Comparison of ENCODE assay signal across 42 cellular contexts in genomic region chr12:52778833-52779232, GRCh38. TPM values are rescaled to one million over a fixed set of nuclear protein-coding genes. Genes with fewer than 3 reads are reported as not detected.
"Had no signal": no experiment of that assay in that cellular context is flagged by ENCODE, and none has a peak within 500 bp of the region (broad histone marks: within the 10 kb centered on the region; RNA-seq: fewer than 3 reads in every experiment).

No MANE protein-coding gene starts in this region.

- H3K9me3 ChIP-seq: adrenal gland, ascending aorta, body of pancreas, breast epithelium had no signal

- H3K4me1 Mint-ChIP-seq: activated naive CD4-positive, alpha-beta T cell treated with anti-CD3 and anti-CD28 coated beads, Interleukin-2, amount 10 ng/mL, durations not matched to agents 7 days and 5 days; activated naive CD4-positive, alpha-beta T cell treated with anti-CD3 and anti-CD28 coated beads, Interleukin-2, amount 50 U/mL, for 24 hours; activated naive CD8-positive, alpha-beta T cell treated with anti-CD3 and anti-CD28 coated beads for 36 hours; activated naive CD8-positive, alpha-beta T cell treated with anti-CD3 and anti-CD28 coated beads, Interleukin-2, amount 10 ng/mL, durations not matched to agents 7 days and 5 days; activated naive CD8-positive, alpha-beta T cell treated with anti-CD3 and anti-CD28 coated beads, Interleukin-2, amount 50 U/mL, for 24 hours; activated T-helper 17 cell treated with anti-CD3 and anti-CD28 coated beads, Interleukin-2, amount 50 U/mL, for 72 hours; brain; central memory CD8-positive, alpha-beta T cell had no signal

- H3K4me1 ChIP-seq: adrenal gland, ascending aorta, body of pancreas, breast epithelium had no signal

- H3K27me3 ChIP-seq: ascending aorta, body of pancreas, breast epithelium had no signal

- H3K4me3 ChIP-seq: adrenal gland, ascending aorta, body of pancreas, breast epithelium, cardiac muscle cell had no signal

- DNase-seq: activated effector memory CD4-positive, alpha-beta T cell treated with anti-CD3 and anti-CD28 coated beads, Interleukin-2, amount 50 U/mL, for 16 hours; activated effector memory CD4-positive, alpha-beta T cell treated with Interleukin-2 at 50 U/mL for 16 hours; activated gamma-delta T cell; activated gamma-delta T cell treated with Interleukin-2 at 50 U/mL for 16 hours; activated naive CD4-positive, alpha-beta T cell; activated naive CD4-positive, alpha-beta T cell treated with anti-CD3 and anti-CD28 coated beads for 36 hours; activated naive CD4-positive, alpha-beta T cell treated with anti-CD3 and anti-CD28 coated beads, Interleukin-2, amount 10 ng/mL, durations not matched to agents 7 days and 5 days; activated naive CD4-positive, alpha-beta T cell treated with anti-CD3 and anti-CD28 coated beads, Interleukin-2, amount 50 U/mL, for 16 hours; activated naive CD4-positive, alpha-beta T cell treated with Interleukin-2 at 50 U/mL for 16 hours; activated naive CD8-positive, alpha-beta T cell treated with anti-CD3 and anti-CD28 coated beads for 36 hours; activated naive CD8-positive, alpha-beta T cell treated with anti-CD3 and anti-CD28 coated beads, Interleukin-2, amount 10 ng/mL, durations not matched to agents 7 days and 5 days; activated naive CD8-positive, alpha-beta T cell treated with anti-CD3 and anti-CD28 coated beads, Interleukin-2, amount 50 U/mL, for 24 hours; activated T-cell treated with anti-CD3 and anti-CD28 coated beads, Interleukin-2, amount 50 U/mL, for 1 hour; activated T-cell treated with anti-CD3 and anti-CD28 coated beads, Interleukin-2, amount 50 U/mL, for 24 hours; activated T-cell treated with anti-CD3 and anti-CD28 coated beads, Interleukin-2, amount 50 U/mL, for 4 hours; activated T-cell treated with anti-CD3 and anti-CD28 coated beads, Interleukin-2, amount 50 U/mL, for 48 hours; activated T-cell treated with anti-CD3 and anti-CD28 coated beads, Interleukin-2, amount 50 U/mL, for 72 hours; adrenal gland; amniotic stem cell; amygdala; anterior cingulate cortex; aorta; body of pancreas; brain microvascular endothelial cell; caudate nucleus; central memory CD4-positive, alpha-beta T cell; cerebellar nuclear complex had no signal

- H3K27ac Mint-ChIP-seq: activated naive CD4-positive, alpha-beta T cell treated with anti-CD3 and anti-CD28 coated beads for 36 hours; activated naive CD4-positive, alpha-beta T cell treated with anti-CD3 and anti-CD28 coated beads, Interleukin-2, amount 10 ng/mL, durations not matched to agents 7 days and 5 days; activated naive CD4-positive, alpha-beta T cell treated with anti-CD3 and anti-CD28 coated beads, Interleukin-2, amount 50 U/mL, for 24 hours; activated naive CD4-positive, alpha-beta T cell treated with anti-CD3 and anti-CD28 coated beads, Interleukin-2, amount 50 U/mL, for 72 hours; activated naive CD8-positive, alpha-beta T cell; activated naive CD8-positive, alpha-beta T cell treated with anti-CD3 and anti-CD28 coated beads for 36 hours; activated naive CD8-positive, alpha-beta T cell treated with anti-CD3 and anti-CD28 coated beads, Interleukin-2, amount 10 ng/mL, durations not matched to agents 7 days and 5 days; activated naive CD8-positive, alpha-beta T cell treated with anti-CD3 and anti-CD28 coated beads, Interleukin-2, amount 50 U/mL, for 24 hours; activated T-cell treated with anti-CD3 and anti-CD28 coated beads, Interleukin-2, amount 50 U/mL, for 24 hours; activated T-cell treated with anti-CD3 and anti-CD28 coated beads, Interleukin-2, amount 50 U/mL, for 72 hours; activated T-helper 1 cell treated with anti-CD3 and anti-CD28 coated beads, Interleukin-12 subunit alpha, Interleukin-12 subunit beta, Interleukin-2, Interleukin-4 antibody, amounts not matched to agents 30 ng/mL and 10 ng/mL and 1 ng/mL, durations not matched to agents 14 hours and 24 hours and 36 hours; activated T-helper 17 cell treated with anti-CD3 and anti-CD28 coated beads, Interleukin-2, amount 50 U/mL, for 72 hours; brain had no signal

- H3K4me3 Mint-ChIP-seq: activated naive CD4-positive, alpha-beta T cell treated with anti-CD3 and anti-CD28 coated beads for 36 hours; activated naive CD4-positive, alpha-beta T cell treated with anti-CD3 and anti-CD28 coated beads, Interleukin-2, amount 10 ng/mL, durations not matched to agents 7 days and 5 days; activated naive CD4-positive, alpha-beta T cell treated with anti-CD3 and anti-CD28 coated beads, Interleukin-2, amount 50 U/mL, for 24 hours; activated naive CD8-positive, alpha-beta T cell; activated naive CD8-positive, alpha-beta T cell treated with anti-CD3 and anti-CD28 coated beads for 36 hours; activated naive CD8-positive, alpha-beta T cell treated with anti-CD3 and anti-CD28 coated beads, Interleukin-2, amount 10 ng/mL, durations not matched to agents 7 days and 5 days; activated naive CD8-positive, alpha-beta T cell treated with anti-CD3 and anti-CD28 coated beads, Interleukin-2, amount 50 U/mL, for 24 hours; activated T-cell treated with anti-CD3 and anti-CD28 coated beads, Interleukin-2, amount 50 U/mL, for 24 hours; activated T-cell treated with anti-CD3 and anti-CD28 coated beads, Interleukin-2, amount 50 U/mL, for 4 hours; activated T-cell treated with anti-CD3 and anti-CD28 coated beads, Interleukin-2, amount 50 U/mL, for 72 hours; activated T-helper 1 cell treated with anti-CD3 and anti-CD28 coated beads, Interleukin-12 subunit alpha, Interleukin-12 subunit beta, Interleukin-2, Interleukin-4 antibody, amounts not matched to agents 30 ng/mL and 10 ng/mL and 1 ng/mL, durations not matched to agents 14 hours and 24 hours and 36 hours; activated T-helper 17 cell treated with anti-CD3 and anti-CD28 coated beads, Interleukin-2, amount 50 U/mL, for 72 hours; brain; central memory CD8-positive, alpha-beta T cell had no signal

- H3K36me3 ChIP-seq: adrenal gland, ascending aorta, brain microvascular endothelial cell, breast epithelium, cardiac muscle cell had no signal

- H3K27ac ChIP-seq: adrenal gland, ascending aorta, body of pancreas, brain microvascular endothelial cell, breast epithelium, cardiac muscle cell had no signal

- H3K36me3 Mint-ChIP-seq: activated naive CD4-positive, alpha-beta T cell treated with anti-CD3 and anti-CD28 coated beads, Interleukin-2, amount 10 ng/mL, durations not matched to agents 7 days and 5 days; activated naive CD4-positive, alpha-beta T cell treated with anti-CD3 and anti-CD28 coated beads, Interleukin-2, amount 50 U/mL, for 24 hours; activated naive CD4-positive, alpha-beta T cell treated with anti-CD3 and anti-CD28 coated beads, Interleukin-2, amount 50 U/mL, for 72 hours; activated naive CD8-positive, alpha-beta T cell; activated naive CD8-positive, alpha-beta T cell treated with anti-CD3 and anti-CD28 coated beads for 36 hours; activated naive CD8-positive, alpha-beta T cell treated with anti-CD3 and anti-CD28 coated beads, Interleukin-2, amount 10 ng/mL, durations not matched to agents 7 days and 5 days; brain had no signal

- H3K9me3 Mint-ChIP-seq: activated naive CD4-positive, alpha-beta T cell treated with anti-CD3 and anti-CD28 coated beads for 36 hours; activated naive CD4-positive, alpha-beta T cell treated with anti-CD3 and anti-CD28 coated beads, Interleukin-2, amount 10 ng/mL, durations not matched to agents 7 days and 5 days; activated naive CD4-positive, alpha-beta T cell treated with anti-CD3 and anti-CD28 coated beads, Interleukin-2, amount 50 U/mL, for 24 hours; activated naive CD4-positive, alpha-beta T cell treated with anti-CD3 and anti-CD28 coated beads, Interleukin-2, amount 50 U/mL, for 72 hours; activated naive CD8-positive, alpha-beta T cell treated with anti-CD3 and anti-CD28 coated beads for 36 hours; activated naive CD8-positive, alpha-beta T cell treated with anti-CD3 and anti-CD28 coated beads, Interleukin-2, amount 10 ng/mL, durations not matched to agents 7 days and 5 days; activated naive CD8-positive, alpha-beta T cell treated with anti-CD3 and anti-CD28 coated beads, Interleukin-2, amount 50 U/mL, for 24 hours; activated T-cell treated with anti-CD3 and anti-CD28 coated beads, Interleukin-2, amount 50 U/mL, for 24 hours; activated T-cell treated with anti-CD3 and anti-CD28 coated beads, Interleukin-2, amount 50 U/mL, for 4 hours; activated T-cell treated with anti-CD3 and anti-CD28 coated beads, Interleukin-2, amount 50 U/mL, for 72 hours; activated T-helper 1 cell treated with anti-CD3 and anti-CD28 coated beads, Interleukin-12 subunit alpha, Interleukin-12 subunit beta, Interleukin-2, Interleukin-4 antibody, amounts not matched to agents 30 ng/mL and 10 ng/mL and 1 ng/mL, durations not matched to agents 14 hours and 24 hours and 36 hours; activated T-helper 17 cell treated with anti-CD3 and anti-CD28 coated beads, Interleukin-2, amount 50 U/mL, for 72 hours; brain; central memory CD8-positive, alpha-beta T cell had no signal

- H3K27me3 Mint-ChIP-seq: activated naive CD4-positive, alpha-beta T cell treated with anti-CD3 and anti-CD28 coated beads, Interleukin-2, amount 50 U/mL, for 24 hours; activated naive CD8-positive, alpha-beta T cell; activated naive CD8-positive, alpha-beta T cell treated with anti-CD3 and anti-CD28 coated beads, Interleukin-2, amount 50 U/mL, for 24 hours had no signal

RNA-seq across cellular contexts. Expression of gene KRT76, which starts 1.7 kb away (rescaled TPM):
- total RNA-seq: activated naive CD4-positive, alpha-beta T cell treated with anti-CD3 and anti-CD28 coated beads for 36 hours; activated naive CD4-positive, alpha-beta T cell treated with anti-CD3 and anti-CD28 coated beads, Interleukin-2, amount 50 U/mL, for 72 hours; activated naive CD8-positive, alpha-beta T cell treated with anti-CD3 and anti-CD28 coated beads for 36 hours; activated naive CD8-positive, alpha-beta T cell treated with anti-CD3 and anti-CD28 coated beads, Interleukin-2, amount 10 ng/mL, durations not matched to agents 7 days and 5 days; activated T-cell treated with anti-CD3 and anti-CD28 coated beads, Interleukin-2, amount 50 U/mL, for 4 hours; activated T-cell treated with anti-CD3 and anti-CD28 coated beads, Interleukin-2, amount 50 U/mL, for 72 hours; activated T-helper 1 cell treated with anti-CD3 and anti-CD28 coated beads, Interleukin-12 subunit alpha, Interleukin-12 subunit beta, Interleukin-2, Interleukin-4 antibody, amounts not matched to agents 30 ng/mL and 10 ng/mL and 1 ng/mL, durations not matched to agents 14 hours and 24 hours and 36 hours; activated T-helper 17 cell treated with anti-CD3 and anti-CD28 coated beads, Interleukin-2, amount 50 U/mL, for 72 hours; adrenal gland; aorta; ascending aorta; astrocyte; body of pancreas; breast epithelium; bronchial epithelial cell; cardiac muscle cell; cardiac septum; cerebellum; chondrocyte had no signal

RNA-seq across cellular contexts. Expression of gene KRT3, which starts 17.1 kb away (rescaled TPM):
- total RNA-seq: activated naive CD4-positive, alpha-beta T cell treated with anti-CD3 and anti-CD28 coated beads for 36 hours; activated naive CD8-positive, alpha-beta T cell treated with anti-CD3 and anti-CD28 coated beads for 36 hours; activated naive CD8-positive, alpha-beta T cell treated with anti-CD3 and anti-CD28 coated beads, Interleukin-2, amount 10 ng/mL, durations not matched to agents 7 days and 5 days; activated T-cell treated with anti-CD3 and anti-CD28 coated beads, Interleukin-2, amount 50 U/mL, for 4 hours; activated T-cell treated with anti-CD3 and anti-CD28 coated beads, Interleukin-2, amount 50 U/mL, for 72 hours; activated T-helper 17 cell treated with anti-CD3 and anti-CD28 coated beads, Interleukin-2, amount 50 U/mL, for 72 hours; adrenal gland; aorta; ascending aorta; body of pancreas; breast epithelium; cardiac muscle cell; cardiac septum; cerebellum; chondrocyte had no signal

RNA-seq across cellular contexts. Expression of gene KRT4, which starts 35.1 kb away (rescaled TPM):
- total RNA-seq: activated naive CD4-positive, alpha-beta T cell treated with anti-CD3 and anti-CD28 coated beads for 36 hours; activated naive CD4-positive, alpha-beta T cell treated with anti-CD3 and anti-CD28 coated beads, Interleukin-2, amount 50 U/mL, for 72 hours; activated naive CD8-positive, alpha-beta T cell treated with anti-CD3 and anti-CD28 coated beads, Interleukin-2, amount 10 ng/mL, durations not matched to agents 7 days and 5 days; activated T-cell treated with anti-CD3 and anti-CD28 coated beads, Interleukin-2, amount 50 U/mL, for 4 hours; activated T-helper 1 cell treated with anti-CD3 and anti-CD28 coated beads, Interleukin-12 subunit alpha, Interleukin-12 subunit beta, Interleukin-2, Interleukin-4 antibody, amounts not matched to agents 30 ng/mL and 10 ng/mL and 1 ng/mL, durations not matched to agents 14 hours and 24 hours and 36 hours; activated T-helper 17 cell treated with anti-CD3 and anti-CD28 coated beads, Interleukin-2, amount 50 U/mL, for 72 hours; aorta; ascending aorta; astrocyte; cardiac muscle cell; cardiac septum; cerebellum had no signal

RNA-seq across cellular contexts. Expression of gene KRT79, which starts 55.3 kb away (rescaled TPM):
- total RNA-seq: activated naive CD4-positive, alpha-beta T cell treated with anti-CD3 and anti-CD28 coated beads for 36 hours; activated naive CD8-positive, alpha-beta T cell treated with anti-CD3 and anti-CD28 coated beads, Interleukin-2, amount 10 ng/mL, durations not matched to agents 7 days and 5 days; activated T-helper 1 cell treated with anti-CD3 and anti-CD28 coated beads, Interleukin-12 subunit alpha, Interleukin-12 subunit beta, Interleukin-2, Interleukin-4 antibody, amounts not matched to agents 30 ng/mL and 10 ng/mL and 1 ng/mL, durations not matched to agents 14 hours and 24 hours and 36 hours; adrenal gland; aorta; ascending aorta; body of pancreas; cardiac muscle cell; cardiac septum; cerebellum had no signal
